9 cellular contexts compared by ENCODE assay signal in the genomic region with DNA sequence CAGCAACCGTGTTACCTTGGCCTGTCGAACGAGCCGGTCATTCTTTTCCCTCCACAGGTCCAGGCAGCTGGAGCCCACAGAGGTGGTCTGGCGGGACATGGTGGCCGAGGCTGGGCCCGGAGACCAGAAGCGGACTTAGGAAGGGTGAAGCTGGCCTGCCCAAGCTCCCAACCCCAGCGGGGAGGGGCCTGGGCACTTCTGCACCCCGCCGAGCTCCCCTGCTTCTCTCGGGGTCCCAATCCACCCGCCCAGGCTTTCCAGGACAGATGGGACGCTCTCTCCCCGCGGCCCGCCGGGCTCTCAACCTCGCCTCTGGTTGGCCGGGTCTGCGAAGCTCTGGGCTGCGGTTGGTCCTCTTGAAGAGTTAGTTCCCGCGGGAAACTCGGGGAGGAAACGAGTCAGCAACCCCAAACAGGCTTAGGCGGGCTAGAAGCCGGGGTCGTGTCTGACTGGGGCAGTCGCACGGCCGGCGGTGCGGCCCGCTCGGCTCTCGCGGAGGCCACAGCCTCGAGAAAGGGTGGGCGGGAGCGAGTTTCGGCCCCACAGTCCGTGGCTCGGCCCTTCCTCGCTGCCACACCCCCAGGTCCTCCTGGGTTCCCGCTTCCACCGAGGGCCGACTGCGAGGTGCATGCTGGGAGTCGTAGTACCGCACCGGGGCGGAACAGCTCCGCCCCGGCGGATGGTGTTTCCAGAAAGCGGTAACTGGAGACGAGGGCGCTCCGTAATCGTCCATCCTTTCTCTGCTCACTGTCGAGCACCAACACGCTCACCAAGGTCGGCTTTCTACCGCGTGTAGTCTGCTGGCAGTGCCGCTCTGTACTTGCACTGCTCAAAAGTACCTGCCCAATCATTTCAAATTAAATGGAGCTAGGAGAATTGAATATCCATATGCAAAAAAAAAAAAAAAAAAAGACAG. TPM values are rescaled to one million over a fixed set of nuclear protein-coding genes. Genes with fewer than 3 reads are reported as not detected.
DNase-seq lines count a peak whose midpoint lies in the region; ATAC-seq, FAIRE-seq and TF ChIP-seq lines count a peak whose summit lies in the region.
"Had no signal": no experiment of that assay in that cellular context is flagged by ENCODE, and none has a peak within 500 bp of the region (broad histone marks: within the 10 kb centered on the region; RNA-seq: fewer than 3 reads in every experiment).

A gene (minus strand): TSS at position 517 of the 916 bp plus-strand sequence. CDS start 418 bp downstream, at position 99.

- peaks cover 0 to 4% of the 10 kb centered on the region in 2 experiments for H3K36me3 ChIP-seq in keratinocyte (ENCODE audit: control insufficient read depth in 2 of 2, extremely low read depth in 1 of 2, insufficient read depth in 2 of 2, low read length in 2 of 2)

- dilution Hi-C loops in keratinocyte (cut with MboI; ENCODE audit: extremely low pct_ligation_motif_present, low sequenced_read_pairs), result no loop called here

- no peaks in the 10 kb centered on the region for H3K27me3 ChIP-seq in keratinocyte (ENCODE audit: control insufficient read depth, extremely low read depth, insufficient read depth, low read length)

- peak; percentile 94 for DNase-seq in AG08396 (ENCODE audit: low spot score)
- peak; percentile 96 for DNase-seq in NCI-H345 (lab: John Stamatoyannopoulos, UW)
- DNase-seq in cerebellar nuclear complex (lab: John Stamatoyannopoulos, UW), result peak; percentile 24 to 79
- DNase-seq in keratinocyte (ENCODE audit: low read depth, low spot score), result no peak
- peak; percentile 66 to 72 for DNase-seq in stimulated activated CD4-positive, alpha-beta T cell treated with anti-CD3 and anti-CD28 coated beads, Interleukin-15, amount 100 ng/mL, for 1 hour (ENCODE audit: low read depth in 1 of 2, low spot score in 1 of 2)

- H4K20me1 ChIP-seq in keratinocyte (ENCODE audit: control insufficient read depth, extremely low read depth, insufficient read depth, low read length), result no peaks in the 10 kb centered on the region

- no peaks in the 10 kb centered on the region for H3K9me3 ChIP-seq in keratinocyte (ENCODE audit: control insufficient read depth, low read depth, low read length)

- peaks cover 12% of the 10 kb centered on the region for H3K4me1 ChIP-seq in keratinocyte (ENCODE audit: control insufficient read depth, extremely low read depth, insufficient read depth, low read length)

- peak within 1 kb of the TSS; percentile 82 for H3K9ac ChIP-seq in keratinocyte (ENCODE audit: control insufficient read depth, extremely low read depth, insufficient read depth, low read length)

- peak; percentile 49 for FAIRE-seq in keratinocyte (lab: Jason Lieb, UNC)
- FAIRE-seq: TTC549 had no signal

- H3K79me2 ChIP-seq in keratinocyte (ENCODE audit: control insufficient read depth, insufficient read depth, low read length), result peaks cover 16% of the 10 kb centered on the region

- peak within 1 kb of the TSS; percentile 93 for H3K4me2 ChIP-seq in keratinocyte (ENCODE audit: control insufficient read depth, extremely low read depth, insufficient read depth, low read depth, low read length)

- peak within 1 kb of the TSS; percentile 87 for H2AFZ ChIP-seq in keratinocyte (ENCODE audit: control insufficient read depth, low read length)

- peak within 1 kb of the TSS; percentile 51 to 93 (median 84) for H3K4me3 ChIP-seq in keratinocyte (ENCODE audit: control insufficient read depth in 2 of 3, extremely low read depth in 1 of 3, insufficient read depth in 2 of 3, low read depth in 1 of 3, low read length in 3 of 3)

- ATAC-seq in GM18909 (IDR thresholded peaks at IDR 0.05; ENCODE audit: poor library complexity, unreplicated experiment), result peak; percentile 87
- peak; percentile 87 for ATAC-seq in HG03175 (IDR thresholded peaks at IDR 0.05; ENCODE audit: unreplicated experiment)
- peak; percentile 95 to 96 for ATAC-seq in activated CD4-positive, CD25-positive, alpha-beta regulatory T cell treated with anti-CD3 and anti-CD28 coated beads, Interleukin-2, amount 50 U/mL, for 24 hours

- H3K9me1 ChIP-seq in keratinocyte (ENCODE audit: control insufficient read depth, extremely low read depth, insufficient read depth, low read length), result no peaks in the 10 kb centered on the region

- no peak for TF ChIP-seq CTCF in keratinocyte (optimal IDR thresholded peaks at IDR 0.05 in 1 of 3, IDR thresholded peaks at IDR 0.05 in 1 of 3, conservative IDR thresholded peaks at IDR 0.05 in 1 of 3; ENCODE audit: extremely low read depth in 1 of 3, insufficient read depth in 2 of 3, low read length in 3 of 3)

- peak within 1 kb of the TSS; percentile 76 for H3K27ac ChIP-seq in keratinocyte (ENCODE audit: control insufficient read depth, insufficient read depth, low read length)

RNA-seq across cellular contexts. Expression of the gene that starts here (rescaled TPM):
- polyA plus RNA-seq in keratinocyte, result 9.4 to 14.6 TPM (median 14.5 TPM) in 3 replicates
- 8.3 TPM for polyA plus RNA-seq in keratinocyte (2011; ENCODE audit: low read depth)
- polyA plus RNA-seq in keratinocyte (2011; cell fraction: cytosol; rRNA removed), result 5.1 and 7.0 TPM in 2 replicates
- polyA plus RNA-seq in keratinocyte (2011; cell fraction: nucleus; rRNA removed), result 27.6 and 30.3 TPM in 2 replicates
- polyA plus RNA-seq in keratinocyte (2012; ENCODE audit: low replicate concordance), result 10.5 and 16.2 TPM in 2 replicates
- 5.7 to 16.3 TPM (median 16.1 TPM) in 3 replicates for polyA minus RNA-seq in keratinocyte
- polyA minus RNA-seq in keratinocyte (2011; cell fraction: cytosol; rRNA and poly(A)+ RNA removed), result 4.0 TPM
- 7.4 and 11.3 TPM in 2 replicates for polyA minus RNA-seq in keratinocyte (2011; cell fraction: nucleus; rRNA and poly(A)+ RNA removed)
